Comparison of ENCODE assay signal across 8 cellular contexts in genomic region chr5:131379071-131379538, GRCh38.
DNase-seq lines count a peak whose midpoint lies in the region; ATAC-seq and TF ChIP-seq lines count a peak whose summit lies in the region.

No MANE protein-coding gene starts in this region.

- peaks cover 39% of the 10 kb centered on the region for H3K36me3 Mint-ChIP-seq in CD8-positive, alpha-beta T cell
- H3K36me3 Mint-ChIP-seq in activated CD8-positive, alpha-beta T cell treated with anti-CD3 and anti-CD28 coated beads for 36 hours (ENCODE audit: low read depth): peaks cover 50% of the 10 kb centered on the region

- no peaks in the 10 kb centered on the region for H3K27me3 Mint-ChIP-seq in CD8-positive, alpha-beta T cell (ENCODE audit: low read depth)
- no peaks in the 10 kb centered on the region for H3K27me3 Mint-ChIP-seq in activated CD8-positive, alpha-beta T cell treated with anti-CD3 and anti-CD28 coated beads for 36 hours

- intact Hi-C loops in CD8-positive, alpha-beta T cell (cut with DNase I, micrococcal nuclease): loop anchor here in 1 of 2 experiments (1.0 to 2.0 kb wide), 3 partner anchors 10 to 98 kb away; no protein-coding TSS in a partner anchor
- intact Hi-C loops in activated CD8-positive, alpha-beta T cell treated with anti-CD3 and anti-CD28 coated beads for 36 hours (cut with micrococcal nuclease): no loop called here

- ATAC-seq in CD8-positive, alpha-beta T cell: peak; percentile 22
- ATAC-seq in activated CD8-positive, alpha-beta T cell treated with anti-CD3 and anti-CD28 coated beads for 36 hours: peak; percentile 11
- ATAC-seq in GM18868 (IDR thresholded peaks at IDR 0.05; ENCODE audit: unreplicated experiment): no peak

- H3K4me1 Mint-ChIP-seq in CD8-positive, alpha-beta T cell (ENCODE audit: low read depth): peaks cover 89% of the 10 kb centered on the region
- H3K4me1 Mint-ChIP-seq in activated CD8-positive, alpha-beta T cell treated with anti-CD3 and anti-CD28 coated beads for 36 hours (ENCODE audit: low read depth): peaks cover 81% of the 10 kb centered on the region

- H3K27me3 ChIP-seq in CD8-positive, alpha-beta T cell (ENCODE audit: insufficient read depth, low read length): no peaks in the 10 kb centered on the region

- peak overlapping the region; percentile 94 for H3K27ac ChIP-seq in CD8-positive, alpha-beta T cell (ENCODE audit: low read depth, low read length)
- no peak overlapping the region for H3K27ac ChIP-seq in HEK293 (ENCODE audit: extremely low read depth, low read depth, low read length)

- no peak for DNase-seq in CD8-positive, alpha-beta T cell
- DNase-seq in activated CD8-positive, alpha-beta T cell treated with anti-CD3 and anti-CD28 coated beads for 36 hours: no peak
- DNase-seq in lung microvascular endothelial cell (ENCODE audit: low read depth in 2 of 2) (peak; percentile 56 to 67), anterior cingulate cortex (lab: John Stamatoyannopoulos, UW) (no peak), GM19238 (ENCODE audit: insufficient read length, low spot score) (no peak)
- no peak for DNase-seq in stimulated activated CD4-positive, alpha-beta T cell treated with anti-CD3 and anti-CD28 coated beads, Interleukin-2, amount 100 ng/mL, for 24 hours

- no peaks in the 10 kb centered on the region for H3K9me3 Mint-ChIP-seq in CD8-positive, alpha-beta T cell
- H3K9me3 Mint-ChIP-seq in activated CD8-positive, alpha-beta T cell treated with anti-CD3 and anti-CD28 coated beads for 36 hours: peaks cover 2% of the 10 kb centered on the region

- no peaks in the 10 kb centered on the region for H3K36me3 ChIP-seq in CD8-positive, alpha-beta T cell (ENCODE audit: insufficient read depth, low read length)
- H3K36me3 ChIP-seq in HEK293 (ENCODE audit: control insufficient read depth in 2 of 2, insufficient read depth in 1 of 2, low read length in 2 of 2): no peaks in the 10 kb centered on the region

- H3K27ac Mint-ChIP-seq in CD8-positive, alpha-beta T cell: peak overlapping the region; percentile 97
- H3K27ac Mint-ChIP-seq in activated CD8-positive, alpha-beta T cell treated with anti-CD3 and anti-CD28 coated beads for 36 hours: peak overlapping the region; percentile 99

- CTCF ChIA-PET in CD8-positive, alpha-beta T cell (lab: Charles Lee): interaction anchor here (1.1 to 8.1 kb wide), 6 partner anchors 10 to 629 kb away, joined by 3 to 87 read pairs (median 3); partner anchors contain the start of gene CDC42SE2
- CTCF ChIA-PET in HEK293 (lab: Yijun Ruan, JAX): interaction anchor here (0.6 kb wide), 1 partner anchor 1274 kb away, joined by 3 read pairs; no protein-coding TSS in a partner anchor
- CTCF ChIA-PET in activated CD8-positive, alpha-beta T cell treated with anti-CD3 and anti-CD28 coated beads for 36 hours (lab: Charles Lee): interaction anchor here (0.7 to 2.4 kb wide), 5 partner anchors 12 to 125 kb away, joined by 3 to 9 read pairs (median 3); partner anchors contain the start of gene CDC42SE2

- H3K4me3 Mint-ChIP-seq in CD8-positive, alpha-beta T cell: peak overlapping the region; percentile 42
- H3K4me3 Mint-ChIP-seq in activated CD8-positive, alpha-beta T cell treated with anti-CD3 and anti-CD28 coated beads for 36 hours: peak overlapping the region; percentile 40

- no peaks in the 10 kb centered on the region for H3K9me3 ChIP-seq in CD8-positive, alpha-beta T cell (ENCODE audit: low read length)
- H3K9me3 ChIP-seq in HEK293 (ENCODE audit: control insufficient read depth, insufficient read depth, low read depth, low read length): no peaks in the 10 kb centered on the region

- peaks cover 89% of the 10 kb centered on the region for H3K4me1 ChIP-seq in CD8-positive, alpha-beta T cell (ENCODE audit: insufficient read depth, low read length)
- H3K4me1 ChIP-seq in HEK293 (ENCODE audit: control insufficient read depth, insufficient read depth, low read length): peaks cover 3% of the 10 kb centered on the region; the same call in 1 of the 2 replicates

- POLR2A ChIA-PET in CD8-positive, alpha-beta T cell (lab: Charles Lee): interaction anchor here (0.6 to 6.7 kb wide), 7 partner anchors 10 to 114 kb away, joined by 3 to 95 read pairs (median 5); partner anchors contain the start of gene CDC42SE2
- POLR2A ChIA-PET in HEK293 (lab: Yijun Ruan, JAX): no interaction called here
- POLR2A ChIA-PET in activated CD8-positive, alpha-beta T cell treated with anti-CD3 and anti-CD28 coated beads for 36 hours (lab: Charles Lee): interaction anchor here (0.6 to 3.7 kb wide), 12 partner anchors 10 to 216 kb away, joined by 3 to 30 read pairs (median 4); partner anchors contain the start of gene CDC42SE2

- peak overlapping the region; percentile 5 for H3K4me3 ChIP-seq in CD8-positive, alpha-beta T cell (ENCODE audit: low read depth, low read length)
- H3K4me3 ChIP-seq in HEK293 (ENCODE audit: low read depth, low read length): no peak overlapping the region

- TF ChIP-seq CTCF in CD8-positive, alpha-beta T cell (IDR thresholded peaks at IDR 0.05): no peak
- no peak for TF ChIP-seq CTCF in HEK293 (tag by site-specific recombination; IDR thresholded peaks at IDR 0.05)
- TF ChIP-seq CTCF in activated CD8-positive, alpha-beta T cell treated with anti-CD3 and anti-CD28 coated beads for 36 hours (IDR thresholded peaks at IDR 0.05): no peak

TF ChIP-seq in HEK293, 187 proteins besides CTCF, POLR2A, EP300 and RAD21:
- TF ChIP-seq ZNF26 (tag by site-specific recombination; IDR thresholded peaks at IDR 0.05): no peak
- TF ChIP-seq ZNF433 (tag by site-specific recombination; IDR thresholded peaks at IDR 0.05; ENCODE audit: low read depth): no peak
- TF ChIP-seq ATF2 (tag by site-specific recombination; IDR thresholded peaks at IDR 0.05; ENCODE audit: low read depth): peak; percentile 28; the same call in 1 of the 2 replicates

Comparison
In these comparisons a context has a peak if more than half of its experiments do, and no peak if none do; other contexts are left out.
1. DNase-seq: peak in lung microvascular endothelial cell (2 of 2); none in CD8-positive, alpha-beta T cell (0 of 7), activated CD8-positive, alpha-beta T cell treated with anti-CD3 and anti-CD28 coated beads for 36 hours (single experiment), anterior cingulate cortex (0 of 58), GM19238 (single experiment) and stimulated activated CD4-positive, alpha-beta T cell treated with anti-CD3 and anti-CD28 coated beads, Interleukin-2, amount 100 ng/mL, for 24 hours (0 of 2).